Comparison of ENCODE assay signal across 23 cellular contexts in genomic region chr7:107538001-107538400, GRCh38. TPM values are rescaled to one million over a fixed set of nuclear protein-coding genes. Genes with fewer than 3 reads are reported as not detected.
DNase-seq lines count a peak whose midpoint lies in the region; ATAC-seq, FAIRE-seq and TF ChIP-seq lines count a peak whose summit lies in the region.
"Had no signal": no experiment of that assay in that cellular context is flagged by ENCODE, and none has a peak within 500 bp of the region (broad histone marks: within the 10 kb centered on the region; RNA-seq: fewer than 3 reads in every experiment).

No MANE protein-coding gene starts in this region.

- FAIRE-seq in keratinocyte (lab: Jason Lieb, UNC) = peak; percentile 64
- FAIRE-seq: GM18507, K562 had no signal

- H3K4me1 ChIP-seq in keratinocyte (ENCODE audit: control insufficient read depth, extremely low read depth, insufficient read depth, low read length) = peaks cover 10% of the 10 kb centered on the region
- H3K4me1 ChIP-seq: gastroesophageal sphincter, spleen had no signal

- DNase-seq in DMS53 (lab: John Stamatoyannopoulos, UW) (peak; percentile 94), NCI-H146 treated with DMSO at 0.1 percent for 48 hours (lab: John Stamatoyannopoulos, UW; ENCODE audit: unreplicated experiment) (peak; percentile 98), NCI-H526 treated with DMSO at 0.1 percent for 48 hours (lab: John Stamatoyannopoulos, UW) (peak; percentile 98), keratinocyte (ENCODE audit: low read depth, low spot score) (no peak), SW 1271 (lab: John Stamatoyannopoulos, UW) (no peak), NOMO-1 (lab: John Stamatoyannopoulos, UW; ENCODE audit: unreplicated experiment in 2 of 2) (no peak)
- DNase-seq: activated CD4-positive, alpha-beta T cell treated with anti-CD3 and anti-CD28 coated beads, Interleukin-2, amount 50 U/mL, for 1 hour; anterior cingulate cortex; CD4-positive, alpha-beta memory T cell; GM23248; midbrain; MV-4-11; NCI-H524; PC-3; SIG-M5; spleen; stimulated activated CD8-positive, alpha-beta memory T cell treated with anti-CD3 and anti-CD28 coated beads, Interleukin-4, amount 100 ng/mL, for 48 hours; T-helper 1 cell had no signal

- no peak for TF ChIP-seq CTCF in keratinocyte (optimal IDR thresholded peaks at IDR 0.05 in 1 of 3, IDR thresholded peaks at IDR 0.05 in 1 of 3, conservative IDR thresholded peaks at IDR 0.05 in 1 of 3; ENCODE audit: extremely low read depth in 1 of 3, insufficient read depth in 2 of 3, low read length in 3 of 3)

- no peak overlapping the region for H3K4me3 ChIP-seq in keratinocyte (ENCODE audit: control insufficient read depth in 2 of 3, extremely low read depth in 1 of 3, insufficient read depth in 2 of 3, low read depth in 1 of 3, low read length in 3 of 3)
- H3K4me3 ChIP-seq: gastroesophageal sphincter, GM23248, K562, spleen had no signal

- no peaks in the 10 kb centered on the region for H3K27me3 Mint-ChIP-seq in stimulated activated memory B cell treated with anti-CD40 and anti-IgM and Interleukin-4, amounts not matched to agents 10 μg/mL and 1 μg/mL and 100 μg/mL, for 72 hours
- H3K27me3 Mint-ChIP-seq: CD4-positive, alpha-beta memory T cell had no signal

- H3K79me2 ChIP-seq in keratinocyte (ENCODE audit: control insufficient read depth, insufficient read depth, low read length) = peaks cover 43% of the 10 kb centered on the region

- no peak overlapping the region for H3K27ac Mint-ChIP-seq in stimulated activated memory B cell treated with anti-CD40 and anti-IgM and Interleukin-4, amounts not matched to agents 10 μg/mL and 1 μg/mL and 100 μg/mL, for 72 hours

- H3K36me3 ChIP-seq in keratinocyte (ENCODE audit: control insufficient read depth in 2 of 2, extremely low read depth in 1 of 2, insufficient read depth in 2 of 2, low read length in 2 of 2) = no peaks in the 10 kb centered on the region

- peaks cover 43% of the 10 kb centered on the region for H3K4me1 Mint-ChIP-seq in stimulated activated memory B cell treated with anti-CD40 and anti-IgM and Interleukin-4, amounts not matched to agents 10 μg/mL and 1 μg/mL and 100 μg/mL, for 72 hours

- H4K20me1 ChIP-seq in keratinocyte (ENCODE audit: control insufficient read depth, extremely low read depth, insufficient read depth, low read length) = no peaks in the 10 kb centered on the region

- H2AFZ ChIP-seq in keratinocyte (ENCODE audit: control insufficient read depth, low read length) = no peak overlapping the region
- H2AFZ ChIP-seq: GM23248 had no signal

- H3K9me1 ChIP-seq in keratinocyte (ENCODE audit: control insufficient read depth, extremely low read depth, insufficient read depth, low read length) = no peaks in the 10 kb centered on the region

- no peak overlapping the region for H3K27ac ChIP-seq in keratinocyte (ENCODE audit: control insufficient read depth, insufficient read depth, low read length)
- H3K27ac ChIP-seq: gastroesophageal sphincter, GM23248, spleen had no signal

- H3K9me3 Mint-ChIP-seq in stimulated activated memory B cell treated with anti-CD40 and anti-IgM and Interleukin-4, amounts not matched to agents 10 μg/mL and 1 μg/mL and 100 μg/mL, for 72 hours = peaks cover 7% of the 10 kb centered on the region

- ATAC-seq in stimulated activated memory B cell treated with anti-CD40 and anti-IgM and Interleukin-4, amounts not matched to agents 10 μg/mL and 1 μg/mL and 100 μg/mL, for 72 hours = no peak
- no peak for ATAC-seq in GM19455 (IDR thresholded peaks at IDR 0.05; ENCODE audit: unreplicated experiment)
- ATAC-seq: gastroesophageal sphincter, K562, PC-3 had no signal

- peak overlapping the region; percentile 22 for H3K4me2 ChIP-seq in keratinocyte (ENCODE audit: control insufficient read depth, extremely low read depth, insufficient read depth, low read depth, low read length)

- H3K27me3 ChIP-seq in keratinocyte (ENCODE audit: control insufficient read depth, extremely low read depth, insufficient read depth, low read length) = no peaks in the 10 kb centered on the region
- H3K27me3 ChIP-seq: gastroesophageal sphincter, spleen had no signal

- no peak overlapping the region for H3K4me3 Mint-ChIP-seq in stimulated activated memory B cell treated with anti-CD40 and anti-IgM and Interleukin-4, amounts not matched to agents 10 μg/mL and 1 μg/mL and 100 μg/mL, for 72 hours
- H3K4me3 Mint-ChIP-seq: CD4-positive, alpha-beta memory T cell had no signal

- no peaks in the 10 kb centered on the region for H3K9me3 ChIP-seq in keratinocyte (ENCODE audit: control insufficient read depth, low read depth, low read length)
- H3K9me3 ChIP-seq: gastroesophageal sphincter had no signal

- peaks cover 79% of the 10 kb centered on the region for H3K36me3 Mint-ChIP-seq in stimulated activated memory B cell treated with anti-CD40 and anti-IgM and Interleukin-4, amounts not matched to agents 10 μg/mL and 1 μg/mL and 100 μg/mL, for 72 hours

- dilution Hi-C loops in keratinocyte (cut with MboI; ENCODE audit: extremely low pct_ligation_motif_present, low sequenced_read_pairs) = no loop called here

- no peak overlapping the region for H3K9ac ChIP-seq in keratinocyte (ENCODE audit: control insufficient read depth, extremely low read depth, insufficient read depth, low read length)
- H3K9ac ChIP-seq: GM23248 had no signal

RNA-seq across cellular contexts. Expression of gene COG5, which starts 25.7 kb away (rescaled TPM):
- 37.2 to 50.7 TPM (median 42.6 TPM) in 3 replicates for polyA plus RNA-seq in keratinocyte
- polyA plus RNA-seq in keratinocyte (2011; ENCODE audit: low read depth) = 70.0 TPM
- 23.3 and 49.2 TPM in 2 replicates for polyA plus RNA-seq in keratinocyte (2011; cell fraction: cytosol; rRNA removed)
- 39.2 and 51.6 TPM in 2 replicates for polyA plus RNA-seq in keratinocyte (2011; cell fraction: nucleus; rRNA removed)
- polyA plus RNA-seq in keratinocyte (2012; ENCODE audit: low replicate concordance) = 16.5 and 34.1 TPM in 2 replicates
- polyA minus RNA-seq in keratinocyte = 13.2 to 125 TPM (median 76.5 TPM) in 3 replicates
- 21.5 TPM for polyA minus RNA-seq in keratinocyte (2011; cell fraction: cytosol; rRNA and poly(A)+ RNA removed)
- polyA minus RNA-seq in keratinocyte (2011; cell fraction: nucleus; rRNA and poly(A)+ RNA removed) = 34.6 and 89.1 TPM in 2 replicates

RNA-seq across cellular contexts. Expression of gene DUS4L, which starts 25.8 kb away (rescaled TPM):
- 4.4 to 11.3 TPM (median 6.5 TPM) in 3 replicates for polyA plus RNA-seq in keratinocyte
- polyA plus RNA-seq in keratinocyte (2011; ENCODE audit: low read depth) = 11.4 TPM
- polyA plus RNA-seq in keratinocyte (2011; cell fraction: cytosol; rRNA removed) = 5.2 and 8.3 TPM in 2 replicates
- polyA plus RNA-seq in keratinocyte (2011; cell fraction: nucleus; rRNA removed) = 7.6 and 8.3 TPM in 2 replicates
- polyA plus RNA-seq in keratinocyte (2012; ENCODE audit: low replicate concordance) = 6.8 and 7.6 TPM in 2 replicates
- 0.95 to 7.5 TPM (median 2.7 TPM) in 3 replicates for polyA minus RNA-seq in keratinocyte
- polyA minus RNA-seq in keratinocyte (2011; cell fraction: cytosol; rRNA and poly(A)+ RNA removed) = 2.7 TPM
- 6.8 and 7.5 TPM in 2 replicates for polyA minus RNA-seq in keratinocyte (2011; cell fraction: nucleus; rRNA and poly(A)+ RNA removed)

RNA-seq across cellular contexts. Expression of gene BCAP29, which starts 42.0 kb away (rescaled TPM):
- 57.1 to 141 TPM (median 94.4 TPM) in 3 replicates for polyA plus RNA-seq in keratinocyte
- polyA plus RNA-seq in keratinocyte (2011; ENCODE audit: low read depth) = 116 TPM
- 43.8 and 90.7 TPM in 2 replicates for polyA plus RNA-seq in keratinocyte (2011; cell fraction: cytosol; rRNA removed)
- 55.8 and 90.3 TPM in 2 replicates for polyA plus RNA-seq in keratinocyte (2011; cell fraction: nucleus; rRNA removed)
- 34.4 and 124 TPM in 2 replicates for polyA plus RNA-seq in keratinocyte (2012; ENCODE audit: low replicate concordance)
- 9.2 to 61.3 TPM (median 24.5 TPM) in 3 replicates for polyA minus RNA-seq in keratinocyte
- 31.5 TPM for polyA minus RNA-seq in keratinocyte (2011; cell fraction: cytosol; rRNA and poly(A)+ RNA removed)
- 35.9 and 67.1 TPM in 2 replicates for polyA minus RNA-seq in keratinocyte (2011; cell fraction: nucleus; rRNA and poly(A)+ RNA removed)

Comparison
In these comparisons a context has a peak if more than half of its experiments do, and no peak if none do; other contexts are left out.
1. DNase-seq: peak in DMS53 (single experiment), NCI-H146 treated with DMSO at 0.1 percent for 48 hours (single experiment) and NCI-H526 treated with DMSO at 0.1 percent for 48 hours (single experiment); none in keratinocyte (single experiment), SW 1271 (0 of 2) and NOMO-1 (0 of 2).